8 cellular contexts compared by ENCODE assay signal in the genomic region with DNA sequence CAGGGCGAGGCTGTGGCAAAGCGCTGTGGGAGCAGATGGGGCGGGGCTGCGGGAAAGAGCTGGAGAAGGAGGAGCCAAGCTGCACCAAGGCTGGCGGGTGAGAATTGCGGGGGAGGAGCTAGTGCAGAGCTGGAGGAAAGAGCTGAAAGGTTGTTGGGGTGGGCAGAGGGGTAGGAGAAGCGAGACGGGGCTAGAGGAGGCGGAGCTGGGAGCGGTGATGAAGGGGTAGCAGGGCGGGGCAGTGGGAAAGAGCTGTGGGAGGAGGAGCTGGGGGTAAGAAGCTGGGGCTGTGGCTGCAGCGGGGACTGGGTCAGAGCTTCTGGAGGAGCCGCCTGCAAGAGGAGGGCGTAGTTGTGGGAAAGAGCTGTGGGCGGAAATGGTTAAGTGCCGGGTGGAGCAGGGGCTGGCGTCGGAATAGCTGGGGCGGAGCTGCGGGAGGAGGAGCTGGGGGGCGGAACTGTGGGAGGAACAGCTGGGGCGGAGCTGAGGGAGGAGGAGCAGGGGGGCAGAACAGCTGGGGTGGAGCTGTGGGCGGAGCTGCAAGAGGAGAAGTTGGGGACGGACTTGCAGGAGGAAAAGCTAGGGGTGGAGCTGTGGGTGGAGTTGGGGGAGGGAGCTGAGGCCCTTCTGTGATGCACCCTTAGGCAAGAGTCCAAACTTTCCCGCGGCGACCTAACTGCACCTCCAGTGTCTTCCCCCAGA. TPM values are rescaled to one million over a fixed set of nuclear protein-coding genes. Genes with fewer than 3 reads are reported as not detected.
DNase-seq lines count a peak whose midpoint lies in the region; ATAC-seq and TF ChIP-seq lines count a peak whose summit lies in the region.

No MANE protein-coding gene starts in this region.

- H3K9ac ChIP-seq in muscle layer of colon (ENCODE audit: low read length) = no peak overlapping the region

- H3K27ac ChIP-seq in PC-9 (peak overlapping the region; percentile 93), muscle layer of colon (ENCODE audit: low read depth, low read length) (no peak overlapping the region)

- peak overlapping the region; percentile 58; the same call in 1 of the 2 replicates for H2AFZ ChIP-seq in PC-9

- no peaks in the 10 kb centered on the region for H3K9me2 ChIP-seq in PC-9 (ENCODE audit: insufficient read depth)

- H3K4me1 ChIP-seq in PC-9 (replicated peaks; ENCODE audit: insufficient read depth) (peaks cover 4% of the 10 kb centered on the region; the same call in 1 of the 2 replicates), muscle layer of colon (ENCODE audit: insufficient read depth, low read length) (peaks cover 6% of the 10 kb centered on the region)

- H3F3A ChIP-seq in PC-9 (ENCODE audit: insufficient read depth, low read depth) = no peaks in the 10 kb centered on the region

- H3K9me3 Mint-ChIP-seq in activated T-cell treated with anti-CD3 and anti-CD28 coated beads, Interleukin-2, amount 50 U/mL, for 4 hours = no peaks in the 10 kb centered on the region

- BruUV-seq in PC-9 (replicated peaks; lab: Mats Ljungman, UMichigan) = no TSS peak

- intact Hi-C loops in PC-9 (cut with micrococcal nuclease; ENCODE audit: unreplicated experiment) = no loop called here

- H3K4me3 ChIP-seq in Jurkat, Clone E6-1 (ENCODE audit: low read length) = peak overlapping the region; percentile 54
- H3K4me3 ChIP-seq in PC-9 (peak overlapping the region; percentile 77), muscle layer of colon (ENCODE audit: low read depth in 1 of 2, low read length in 2 of 2) (peak overlapping the region; percentile 20 to 41)

- peak overlapping the region; percentile 78 for H3K4me2 ChIP-seq in PC-9

- ATAC-seq in GM21717 (IDR thresholded peaks at IDR 0.05; ENCODE audit: unreplicated experiment) (peak; percentile 53), esophagus mucosa (peak; percentile 74)
- peak; percentile 42 to 53 for ATAC-seq in activated T-cell treated with anti-CD3 and anti-CD28 coated beads, Interleukin-2, amount 50 U/mL, for 4 hours

- H3K27me3 ChIP-seq in PC-9 (ENCODE audit: insufficient read depth, low read depth) = no peaks in the 10 kb centered on the region
- no peaks in the 10 kb centered on the region for H3K27me3 ChIP-seq in muscle layer of colon (ENCODE audit: control insufficient read depth in 1 of 2, insufficient read depth in 2 of 2, low read length in 2 of 2)

- POLR2A ChIA-PET in PC-9 (lab: Charles Lee; ENCODE audit: unreplicated experiment) = interaction anchor here (0.6 to 1.1 kb wide), 15 partner anchors 46 to 760 kb away, joined by 3 to 14 read pairs (median 7); a partner anchor contains a TSS

- DNase-seq in DMS79 treated with DMSO at 0.1 percent for 48 hours (lab: John Stamatoyannopoulos, UW) (peak; percentile 83), PC-9 (peak; percentile 94 to 97)
- DNase-seq in Jurkat, Clone E6-1 (ENCODE audit: low read depth, low spot score) = peak; percentile 96
- DNase-seq in activated T-cell treated with anti-CD3 and anti-CD28 coated beads, Interleukin-2, amount 50 U/mL, for 4 hours = peak; percentile 86
- DNase-seq in stimulated activated CD8-positive, alpha-beta memory T cell treated with anti-CD3 and anti-CD28 coated beads, Interleukin-7, amount 100 ng/mL, for 1 hour (ENCODE audit: low read depth in 2 of 2) = peak; percentile 75 to 76

- no peak for TF ChIP-seq CTCF in PC-9 (conservative IDR thresholded peaks at IDR 0.05)

- CTCF ChIA-PET in PC-9 (lab: Charles Lee) = interaction anchor here (0.6 to 2.6 kb wide), 11 partner anchors 10 to 1415 kb away, joined by 3 to 23 read pairs (median 5); a partner anchor contains a TSS

- H3K4me1 Mint-ChIP-seq in activated T-cell treated with anti-CD3 and anti-CD28 coated beads, Interleukin-2, amount 50 U/mL, for 4 hours (ENCODE audit: low read depth) = no peaks in the 10 kb centered on the region

- H3K4me3 Mint-ChIP-seq in activated T-cell treated with anti-CD3 and anti-CD28 coated beads, Interleukin-2, amount 50 U/mL, for 4 hours = peak overlapping the region; percentile 83

- H3K79me2 ChIP-seq in PC-9 (ENCODE audit: low read depth) = peaks cover 13% of the 10 kb centered on the region

- no peaks in the 10 kb centered on the region for H3K36me3 ChIP-seq in PC-9 (ENCODE audit: low read depth)
- peaks cover 5% of the 10 kb centered on the region for H3K36me3 ChIP-seq in muscle layer of colon (ENCODE audit: insufficient read depth, low read length)

- H3K36me3 Mint-ChIP-seq in activated T-cell treated with anti-CD3 and anti-CD28 coated beads, Interleukin-2, amount 50 U/mL, for 4 hours (ENCODE audit: insufficient read depth) = no peaks in the 10 kb centered on the region

- H3K9me3 ChIP-seq in PC-9 (ENCODE audit: insufficient read depth, low read depth) = no peaks in the 10 kb centered on the region
- H3K9me3 ChIP-seq in muscle layer of colon (ENCODE audit: low read length) = no peaks in the 10 kb centered on the region

- H3K27me3 Mint-ChIP-seq in activated T-cell treated with anti-CD3 and anti-CD28 coated beads, Interleukin-2, amount 50 U/mL, for 4 hours (ENCODE audit: low read depth) = no peaks in the 10 kb centered on the region

- H4K20me1 ChIP-seq in PC-9 (ENCODE audit: insufficient read depth) = no peaks in the 10 kb centered on the region

RNA-seq across cellular contexts. Expression of a gene that starts 1.9 kb away (rescaled TPM):
- polyA plus RNA-seq in Jurkat, Clone E6-1 (2012; ENCODE audit: insufficient read depth, insufficient read length) = 34.6 TPM
- total RNA-seq in PC-9 (2021) (44.3 and 49.2 TPM in 2 replicates), esophagus mucosa (19.6 TPM)
- 10 to 100 TPM; 45.9 to 51.4 (median 50.9) TPM for total RNA-seq in activated T-cell treated with anti-CD3 and anti-CD28 coated beads, Interleukin-2, amount 50 U/mL, for 4 hours

RNA-seq across cellular contexts. Expression of a gene that starts 10.8 kb away (rescaled TPM):
- polyA plus RNA-seq in Jurkat, Clone E6-1 (2012; ENCODE audit: insufficient read depth, insufficient read length) = not detected
- total RNA-seq in PC-9 (2021) (not detected in 2 replicates), esophagus mucosa (not detected)
- total RNA-seq in activated T-cell treated with anti-CD3 and anti-CD28 coated beads, Interleukin-2, amount 50 U/mL, for 4 hours = not detected

RNA-seq across cellular contexts. Expression of a gene that starts 59.2 kb away (rescaled TPM):
- polyA plus RNA-seq in Jurkat, Clone E6-1 (2012; ENCODE audit: insufficient read depth, insufficient read length) = not detected
- total RNA-seq in PC-9 (2021) (not detected in 2 replicates), esophagus mucosa (not detected)
- total RNA-seq in activated T-cell treated with anti-CD3 and anti-CD28 coated beads, Interleukin-2, amount 50 U/mL, for 4 hours = not detected
